19 cellular contexts compared by ENCODE assay signal in genomic region chr1:214312530-214313051, GRCh38. TPM values are rescaled to one million over a fixed set of nuclear protein-coding genes. Genes with fewer than 3 reads are reported as not detected.
A peak's percentile ranks its signal among the peaks of the same experiment; 100 is the strongest.
DNase-seq lines count a peak whose midpoint lies in the region; ATAC-seq, FAIRE-seq and TF ChIP-seq lines count a peak whose summit lies in the region.
"Had no signal": no experiment of that assay in that cellular context is flagged by ENCODE, and none has a peak within 500 bp of the region (broad histone marks: within the 10 kb centered on the region; RNA-seq: fewer than 3 reads in every experiment).

No MANE protein-coding gene starts in this region.

- H3K14ac ChIP-seq in H1 (ENCODE audit: insufficient read length), result no peak overlapping the region

- H3K4me1 Mint-ChIP-seq in activated naive CD8-positive, alpha-beta T cell (ENCODE audit: low read depth), result peaks cover 39% of the 10 kb centered on the region
- peaks cover 21% of the 10 kb centered on the region for H3K4me1 Mint-ChIP-seq in activated naive CD8-positive, alpha-beta T cell treated with anti-CD3 and anti-CD28 coated beads, Interleukin-2, amount 50 U/mL, for 24 hours

- POLR2A ChIA-PET in H1 (lab: Charles Lee; ENCODE audit: partially characterized antibody), result interaction anchor here (1.1 to 1.4 kb wide), 2 partner anchors 11 to 36 kb away, joined by 3 to 4 read pairs; no protein-coding TSS in a partner anchor
- POLR2A ChIA-PET in HepG2 (lab: Yijun Ruan, JAX), result no interaction called here

- no peak overlapping the region for H3K4me3 ChIP-seq in H1 (ENCODE audit: extremely low read depth in 1 of 4, insufficient read depth in 2 of 4, low read depth in 3 of 4, low read length in 4 of 4)
- no peak overlapping the region for H3K4me3 ChIP-seq in HepG2 (replicated peaks in 1 of 3; ENCODE audit: insufficient read depth in 1 of 3, low read depth in 2 of 3, low read length in 3 of 3)
- no peak overlapping the region for H3K4me3 ChIP-seq in gastrocnemius medialis
- H3K4me3 ChIP-seq in BE2C (ENCODE audit: low read depth, low read length), result no peak overlapping the region
- H3K4me3 ChIP-seq: GM23248 had no signal

- CTCF ChIA-PET in H1 (lab: Charles Lee; ENCODE audit: partially characterized antibody), result interaction anchor here (0.6 to 12.6 kb wide), 8 partner anchors 10 to 274 kb away, joined by 3 to 262 read pairs (median 6); no protein-coding TSS in a partner anchor
- CTCF ChIA-PET in HepG2 (lab: Yijun Ruan, JAX; ENCODE audit: low intra/inter-chr PET ratio, low total read pairs), result no interaction called here

- no peaks in the 10 kb centered on the region for H3K79me1 ChIP-seq in H1 (ENCODE audit: low read depth, low read length)

- FAIRE-seq in H1 (lab: Jason Lieb, UNC) (no peak), HepG2 (lab: Jason Lieb, UNC) (no peak)
- FAIRE-seq: GM19239 had no signal

- peak overlapping the region; percentile 18 for H3K4me3 Mint-ChIP-seq in activated naive CD8-positive, alpha-beta T cell
- no peak overlapping the region for H3K4me3 Mint-ChIP-seq in activated naive CD8-positive, alpha-beta T cell treated with anti-CD3 and anti-CD28 coated beads, Interleukin-2, amount 50 U/mL, for 24 hours
- H3K4me3 Mint-ChIP-seq: CD14-positive monocyte had no signal

- TF ChIP-seq POLR2A in H1 (IDR thresholded peaks at IDR 0.05; ENCODE audit: control extremely low read depth in 1 of 2, low read depth in 2 of 2, low read length in 2 of 2), result no peak
- no peak for TF ChIP-seq POLR2A in HepG2 (IDR thresholded peaks at IDR 0.05; ENCODE audit: insufficient read depth in 1 of 2, low read depth in 2 of 2, low read length in 2 of 2)
- TF ChIP-seq POLR2A in gastrocnemius medialis (IDR thresholded peaks at IDR 0.05), result no peak

- peaks cover 8% of the 10 kb centered on the region for H3K36me3 Mint-ChIP-seq in activated naive CD8-positive, alpha-beta T cell
- peaks cover 6% of the 10 kb centered on the region for H3K36me3 Mint-ChIP-seq in activated naive CD8-positive, alpha-beta T cell treated with anti-CD3 and anti-CD28 coated beads, Interleukin-2, amount 50 U/mL, for 24 hours (ENCODE audit: low read depth)

- H3K4me2 ChIP-seq in H1 (ENCODE audit: insufficient read depth in 1 of 2, low read depth in 2 of 2, low read length in 2 of 2), result peak overlapping the region in 1 of 2 experiments; percentile 25; a peak in 2 of 4 replicates
- no peak overlapping the region for H3K4me2 ChIP-seq in HepG2 (ENCODE audit: low read depth, low read length)

- TF ChIP-seq CTCF in H1 (IDR thresholded peaks at IDR 0.05; ENCODE audit: control extremely low read depth in 1 of 3, insufficient read depth in 1 of 3, low read depth in 1 of 3, low read length in 3 of 3) (no peak), HepG2 (CRISPR knock-in tag; IDR thresholded peaks at IDR 0.05) (no peak), gastrocnemius medialis (IDR thresholded peaks at IDR 0.05 in 4 of 5, conservative IDR thresholded peaks at IDR 0.05 in 1 of 5) (no peak), BE2C (IDR thresholded peaks at IDR 0.05; ENCODE audit: low read depth, low read length) (no peak)

- no peaks in the 10 kb centered on the region for H3K79me2 ChIP-seq in H1 (ENCODE audit: control insufficient read depth in 1 of 2, insufficient read depth in 2 of 2, low read length in 2 of 2)
- H3K79me2 ChIP-seq in HepG2 (ENCODE audit: insufficient read depth, low read length), result peaks cover 24% of the 10 kb centered on the region

- BruUV-seq in HepG2 (replicated peaks; lab: Mats Ljungman, UMichigan), result no TSS peak

- no peak overlapping the region for H2AFZ ChIP-seq in H1 (ENCODE audit: low read length)
- no peak overlapping the region for H2AFZ ChIP-seq in HepG2 (ENCODE audit: low read length)
- H2AFZ ChIP-seq: GM23248 had no signal

- H3K56ac ChIP-seq in H1 (replicated peaks; ENCODE audit: insufficient read length, low read depth, low read length), result no peak overlapping the region

- no peak for DNase-seq in activated naive CD8-positive, alpha-beta T cell treated with anti-CD3 and anti-CD28 coated beads, Interleukin-2, amount 50 U/mL, for 24 hours
- no peak for DNase-seq in H1 (ENCODE audit: low read depth in 1 of 2, low spot score in 2 of 2)
- DNase-seq in HepG2 (ENCODE audit: low spot score), result no peak
- no peak for DNase-seq in gastrocnemius medialis
- DNase-seq in BE2C, result no peak
- no peak for DNase-seq in AG08396 (ENCODE audit: low spot score)
- no peak for DNase-seq in hippocampal formation (lab: John Stamatoyannopoulos, UW)
- DNase-seq: Caco-2, DMS53, GM23248, KBM-7, NCI-H1092, NCI-H2107, NCI-H226, NCI-H526 had no signal

- in situ Hi-C loops in HepG2 (cut with HindIII; ENCODE audit: extremely low pct_ligation_motif_present, low pct_unique_long_range_greater_than_20kb), result no loop called here
- in situ Hi-C loops in gastrocnemius medialis (cut with MboI; ENCODE audit: low sequenced_read_pairs in 4 of 4), result no loop called here

- no peaks in the 10 kb centered on the region for H3K23me2 ChIP-seq in H1 (ENCODE audit: low read depth, low read length)

- peak overlapping the region; percentile 89 for H2BK12ac ChIP-seq in H1 (ENCODE audit: low read depth, low read length)

- no peak overlapping the region for H3K27ac ChIP-seq in H1 (ENCODE audit: low read depth, low read length)
- H3K27ac ChIP-seq in HepG2 (ENCODE audit: extremely low read length, insufficient read depth, low read length), result peak overlapping the region; percentile 31
- peak overlapping the region; percentile 47 to 71 (median 64) for H3K27ac ChIP-seq in gastrocnemius medialis
- H3K27ac ChIP-seq: GM23248, RWPE1 had no signal

- H2BK15ac ChIP-seq in H1 (ENCODE audit: low read length), result peak overlapping the region; percentile 7; the same call in 1 of the 2 replicates

- intact Hi-C loops in HepG2 (cut with micrococcal nuclease; ENCODE audit: unreplicated experiment) (no loop called here), gastrocnemius medialis (cut with DNase I; ENCODE audit: low total_unique reads) (no loop called here)

- no peak overlapping the region for H3K27ac Mint-ChIP-seq in activated naive CD8-positive, alpha-beta T cell
- H3K27ac Mint-ChIP-seq in activated naive CD8-positive, alpha-beta T cell treated with anti-CD3 and anti-CD28 coated beads, Interleukin-2, amount 50 U/mL, for 24 hours, result no peak overlapping the region

- no peaks in the 10 kb centered on the region for H3K9me3 ChIP-seq in H1 (ENCODE audit: insufficient read depth in 2 of 2, low read depth in 1 of 2, low read length in 1 of 2)
- H3K9me3 ChIP-seq in HepG2 (ENCODE audit: low read length), result no peaks in the 10 kb centered on the region
- no peaks in the 10 kb centered on the region for H3K9me3 ChIP-seq in gastrocnemius medialis
- no peaks in the 10 kb centered on the region for H3K9me3 ChIP-seq in BE2C
- H3K9me3 ChIP-seq: Caco-2 had no signal

- H4K5ac ChIP-seq in H1 (ENCODE audit: insufficient read length, low read depth, low read length), result no peak overlapping the region

- no peaks in the 10 kb centered on the region for H3K36me3 ChIP-seq in H1 (ENCODE audit: control insufficient read depth in 2 of 4, insufficient read depth in 4 of 4, low read length in 3 of 4)
- H3K36me3 ChIP-seq in HepG2 (replicated peaks in 1 of 2; ENCODE audit: control insufficient read depth in 1 of 2, insufficient read depth in 2 of 2, low read length in 2 of 2), result peaks cover 9 to 40% of the 10 kb centered on the region in 2 experiments; a peak in 4 of 5 replicates
- H3K36me3 ChIP-seq in gastrocnemius medialis, result no peaks in the 10 kb centered on the region
- H3K36me3 ChIP-seq in BE2C, result no peaks in the 10 kb centered on the region

- H4K8ac ChIP-seq in H1 (ENCODE audit: extremely low read depth, insufficient read depth, low read length), result peak overlapping the region; percentile 36; the same call in 1 of the 2 replicates

- H2BK20ac ChIP-seq in H1 (ENCODE audit: low read length), result peak overlapping the region; percentile 76; the same call in 1 of the 2 replicates

- no peak overlapping the region for H3K9ac ChIP-seq in H1 (replicated peaks in 1 of 4; ENCODE audit: extremely low read depth in 1 of 4, low read depth in 3 of 4, low read length in 3 of 4)
- no peak overlapping the region for H3K9ac ChIP-seq in HepG2 (ENCODE audit: insufficient read depth, low read depth, low read length)
- H3K9ac ChIP-seq: GM23248 had no signal

- no peak overlapping the region for H3K23ac ChIP-seq in H1 (ENCODE audit: insufficient read length)

- no peak overlapping the region for H4K91ac ChIP-seq in H1 (replicated peaks; ENCODE audit: insufficient read length, low read length)

- H2BK5ac ChIP-seq in H1 (ENCODE audit: low read depth, low read length), result no peak overlapping the region

- H2AK5ac ChIP-seq in H1 (ENCODE audit: low read depth, low read length), result no peak overlapping the region

- TF ChIP-seq EP300 in H1 (IDR thresholded peaks at IDR 0.05; ENCODE audit: borderline replicate concordance in 1 of 2, low read depth in 2 of 2, low read length in 2 of 2) (no peak), HepG2 (IDR thresholded peaks at IDR 0.05; ENCODE audit: low read depth in 2 of 2, low read length in 2 of 2) (no peak), HepG2 (CRISPR knock-in tag; IDR thresholded peaks at IDR 0.05; ENCODE audit: borderline replicate concordance) (no peak)

- no peak overlapping the region for H3K4ac ChIP-seq in H1 (replicated peaks; ENCODE audit: insufficient read length, low read depth, low read length)

- no peaks in the 10 kb centered on the region for H4K20me1 ChIP-seq in H1 (replicated peaks in 1 of 2; ENCODE audit: control insufficient read depth in 1 of 2, insufficient read depth in 2 of 2, low read length in 2 of 2)
- 0 out of 2 replicates have a peak, but pooled peaks cover 4% of the 10 kb centered on the region for H4K20me1 ChIP-seq in HepG2 (ENCODE audit: insufficient read depth, low read length)

- H3K27me3 ChIP-seq in H1 (replicated peaks in 1 of 4; ENCODE audit: control insufficient read depth in 3 of 4, extremely low read depth in 1 of 4, insufficient read depth in 3 of 4, low read length in 3 of 4), result peaks cover 11 to 41% (median 25%) of the 10 kb centered on the region in 4 experiments; a peak in 5 of 7 replicates
- H3K27me3 ChIP-seq in HepG2 (ENCODE audit: control insufficient read depth in 1 of 2, insufficient read depth in 2 of 2, low read length in 2 of 2), result no peaks in the 10 kb centered on the region
- H3K27me3 ChIP-seq in gastrocnemius medialis, result no peaks in the 10 kb centered on the region
- no peaks in the 10 kb centered on the region for H3K27me3 ChIP-seq in BE2C

- peak overlapping the region; percentile 59 for H2BK120ac ChIP-seq in H1 (replicated peaks; ENCODE audit: low read depth, low read length)

- H3K27me3 Mint-ChIP-seq in activated naive CD8-positive, alpha-beta T cell, result no peaks in the 10 kb centered on the region
- no peaks in the 10 kb centered on the region for H3K27me3 Mint-ChIP-seq in activated naive CD8-positive, alpha-beta T cell treated with anti-CD3 and anti-CD28 coated beads, Interleukin-2, amount 50 U/mL, for 24 hours

- 58% methylated on average over 10 of the region's 10 CpGs; no CpG with 5 or more reads in 1 of the 2 experiments for WGBS in H1 (ENCODE audit: extremely low coverage in 1 of 2, insufficient coverage in 1 of 2, insufficient read length in 1 of 2, insufficient replicate concordance in 2 of 2, low coverage in 1 of 2, low lambda C conversion rate in 2 of 2, missing lambda C conversion rate in 1 of 2), 2 experiments
- 75% methylated on average over 8 of the region's 10 CpGs for WGBS in HepG2 (ENCODE audit: low lambda C conversion rate)

- no peak for ATAC-seq in activated naive CD8-positive, alpha-beta T cell treated with anti-CD3 and anti-CD28 coated beads, Interleukin-2, amount 50 U/mL, for 24 hours
- peak; percentile 59 for ATAC-seq in HepG2
- ATAC-seq in gastrocnemius medialis, result peak; percentile 58 to 64

- no peak for TF ChIP-seq RAD21 in H1 (IDR thresholded peaks at IDR 0.05 in 1 of 2, conservative IDR thresholded peaks at IDR 0.05 in 1 of 2; ENCODE audit: low read depth in 2 of 2, low read length in 2 of 2)
- TF ChIP-seq RAD21 in HepG2 (CRISPR knock-in tag; IDR thresholded peaks at IDR 0.05), result no peak

- peak overlapping the region; percentile 71 for H3K18ac ChIP-seq in H1 (ENCODE audit: extremely low read depth, low read length)

- peaks cover 1 to 13% (median 9%) of the 10 kb centered on the region in 4 experiments; a peak in 6 of 7 replicates for H3K4me1 ChIP-seq in H1 (replicated peaks in 1 of 4; ENCODE audit: control insufficient read depth in 3 of 4, insufficient read depth in 4 of 4, low read length in 3 of 4)
- peaks cover 36% of the 10 kb centered on the region for H3K4me1 ChIP-seq in HepG2 (ENCODE audit: insufficient read depth, low read length)
- H3K4me1 ChIP-seq in gastrocnemius medialis, result peaks cover 34 to 50% of the 10 kb centered on the region in 2 donors
- H3K4me1 ChIP-seq in BE2C, result no peaks in the 10 kb centered on the region

- no peaks in the 10 kb centered on the region for H3K9me3 Mint-ChIP-seq in activated naive CD8-positive, alpha-beta T cell (ENCODE audit: low read depth)
- H3K9me3 Mint-ChIP-seq in activated naive CD8-positive, alpha-beta T cell treated with anti-CD3 and anti-CD28 coated beads, Interleukin-2, amount 50 U/mL, for 24 hours, result no peaks in the 10 kb centered on the region
- H3K9me3 Mint-ChIP-seq: CD14-positive monocyte had no signal

RNA-seq across cellular contexts. Expression of gene SMYD2, which starts 31.6 kb away (rescaled TPM):
- total RNA-seq in H1 (2021; fragmentation: NEBNext Ultra II Directional; extraction: Animal tissue kit (Norgen Biotek cat#: 25700)), result 4.4 and 5.2 TPM in 2 replicates
- polyA plus RNA-seq in H1 (2011; rRNA removed) (1.6 and 3.0 TPM in 2 replicates), HepG2 (2011; rRNA removed) (128 and 139 TPM in 2 replicates)
- polyA plus RNA-seq in H1 (2011; cell fraction: cytosol; rRNA removed), result 3.4 TPM
- polyA plus RNA-seq in H1 (2011; cell fraction: nucleus; rRNA removed), result 3.5 TPM
- polyA plus RNA-seq in H1 (2012, experiment 1 of 2), result 3.9 to 9.8 TPM (median 4.9 TPM) in 4 replicates
- 3.1 TPM for polyA plus RNA-seq in H1 (2012, experiment 2 of 2)
- 3.2 TPM for polyA plus RNA-seq in H1 (2013, experiment 1 of 2)
- polyA plus RNA-seq in H1 (2013, experiment 2 of 2), result 3.3 TPM
- 4.1 and 4.3 TPM in 2 replicates for polyA minus RNA-seq in H1 (2011; rRNA and poly(A)+ RNA removed)
- 2.3 TPM for polyA minus RNA-seq in H1 (2011; cell fraction: cytosol; rRNA and poly(A)+ RNA removed)
- 3.4 TPM for polyA minus RNA-seq in H1 (2011; cell fraction: nucleus; rRNA and poly(A)+ RNA removed)
- total RNA-seq in HepG2 (2016; rRNA removed; fragmentation: Illumina TruSeq; extraction: Trizol) (72.7 and 82.7 TPM in 2 replicates), gastrocnemius medialis (100 to 1,000 TPM in 1 of 4 donors, 10 to 100 TPM in 3; 57.2 to 112 (median 80.4) TPM)
- 80.8 and 81.2 TPM in 2 replicates for total RNA-seq in HepG2 (2016; cell fraction: cytosol; rRNA removed; fragmentation: Illumina TruSeq; extraction: Trizol; ENCODE audit: low read depth)
- total RNA-seq in HepG2 (2016; cell fraction: insoluble cytoplasmic fraction; rRNA removed; fragmentation: Illumina TruSeq; extraction: Trizol), result 71.5 and 84.1 TPM in 2 replicates
- total RNA-seq in HepG2 (2016; cell fraction: membrane; rRNA removed; fragmentation: Illumina TruSeq; extraction: Trizol), result 118 and 120 TPM in 2 replicates
- 54.8 and 63.5 TPM in 2 replicates for total RNA-seq in HepG2 (2016; cell fraction: nucleus; rRNA removed; fragmentation: Illumina TruSeq; extraction: Trizol)
- polyA plus RNA-seq in HepG2 (2011; cell fraction: cytosol; rRNA removed), result 66.6 and 86.5 TPM in 2 replicates
- 178 and 185 TPM in 2 replicates for polyA plus RNA-seq in HepG2 (2011; cell fraction: nucleus; rRNA removed)
- polyA plus RNA-seq in HepG2 (2012), result 102 and 128 TPM in 2 replicates
- 90.2 and 93.3 TPM in 2 replicates for polyA plus RNA-seq in HepG2 (2016; cell fraction: cytosol; fragmentation: Illumina TruSeq; extraction: Trizol; ENCODE audit: low read depth)
- 76.6 and 77.2 TPM in 2 replicates for polyA plus RNA-seq in HepG2 (2016; cell fraction: insoluble cytoplasmic fraction; fragmentation: Illumina TruSeq; extraction: Trizol; ENCODE audit: low read depth)
- polyA plus RNA-seq in HepG2 (2016; cell fraction: membrane; fragmentation: Illumina TruSeq; extraction: Trizol; ENCODE audit: low read depth), result 95.5 and 101 TPM in 2 replicates
- 98.5 and 106 TPM in 2 replicates for polyA plus RNA-seq in HepG2 (2016; cell fraction: nucleus; fragmentation: Illumina TruSeq; extraction: Trizol; ENCODE audit: insufficient read depth, low read depth)
- 26.5 and 45.2 TPM in 2 replicates for polyA minus RNA-seq in HepG2 (2011; rRNA and poly(A)+ RNA removed; ENCODE audit: low replicate concordance)
- polyA minus RNA-seq in HepG2 (2011; cell fraction: cytosol; rRNA and poly(A)+ RNA removed), result 34.7 and 39.1 TPM in 2 replicates
- polyA minus RNA-seq in HepG2 (2011; cell fraction: nucleus; rRNA and poly(A)+ RNA removed), result 119 and 126 TPM in 2 replicates
- 16.5 TPM for polyA plus RNA-seq in BE2C (2012; ENCODE audit: insufficient read depth, insufficient read length, low read depth)
